8 cellular contexts compared by ENCODE assay signal in the genomic region with DNA sequence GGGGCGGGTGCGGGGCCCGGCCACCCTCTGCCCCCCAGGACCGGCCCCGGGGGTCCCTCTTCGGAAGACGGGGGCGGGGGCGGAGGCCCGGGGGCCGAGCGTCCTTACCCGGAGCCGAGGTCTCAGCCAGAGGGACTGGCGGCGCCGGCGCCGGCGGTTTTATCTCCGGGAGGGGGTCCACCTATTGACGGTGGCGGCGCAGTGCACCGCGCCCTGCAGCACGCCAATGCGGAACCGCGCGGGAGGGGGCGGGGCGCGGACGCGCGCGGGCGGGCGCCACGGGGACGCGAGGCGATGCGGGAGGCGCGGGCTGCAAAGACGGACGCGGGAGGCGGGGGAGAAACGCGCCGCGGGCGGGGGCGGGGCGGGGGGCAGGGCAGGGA. TPM values are rescaled to one million over a fixed set of nuclear protein-coding genes. Genes with fewer than 3 reads are reported as not detected.
DNase-seq lines count a peak whose midpoint lies in the region; ATAC-seq and TF ChIP-seq lines count a peak whose summit lies in the region.

EEF1A2 (minus strand) TSS at position 134 of the 383 bp plus-strand sequence. CDS start 1,320 bp downstream, outside the sequence.

- peaks cover 8% of the 10 kb centered on the region for H3K4me1 ChIP-seq in hepatocyte (ENCODE audit: insufficient read depth)
- peaks cover 0 to 10% of the 10 kb centered on the region in 2 donors for H3K4me1 ChIP-seq in uterus

- H3K4me3 ChIP-seq in GM06990 (replicated peaks; ENCODE audit: low read depth, low read length): peak within 1 kb of the TSS; percentile 40
- no peak within 1 kb of the TSS for H3K4me3 ChIP-seq in hepatocyte
- H3K4me3 ChIP-seq in uterus: peak within 1 kb of the TSS in 1 of 2 donors; percentile 22

- H3K9me3 ChIP-seq in hepatocyte (ENCODE audit: low read depth) (no peaks in the 10 kb centered on the region), uterus (no peaks in the 10 kb centered on the region)

- peaks cover 26% of the 10 kb centered on the region for H3K27me3 Mint-ChIP-seq in activated naive CD8-positive, alpha-beta T cell treated with anti-CD3 and anti-CD28 coated beads for 36 hours

- no peak for TF ChIP-seq CTCF in GM06990 (IDR thresholded peaks at IDR 0.05; ENCODE audit: insufficient read depth, low read length, poor library complexity, severe bottlenecking)
- TF ChIP-seq CTCF in hepatocyte (IDR thresholded peaks at IDR 0.05; ENCODE audit: poor library complexity): peak; percentile 14
- no peak for TF ChIP-seq CTCF in uterus (IDR thresholded peaks at IDR 0.05)

- DNase-seq in GM06990 (ENCODE audit: extremely low read depth, insufficient read length) (no peak), NCI-H1105 (lab: John Stamatoyannopoulos, UW) (peak; percentile 47), hepatocyte (ENCODE audit: low spot score) (peak; percentile 78), uterus (no peak)
- peak; percentile 29 for DNase-seq in activated naive CD8-positive, alpha-beta T cell treated with anti-CD3 and anti-CD28 coated beads for 36 hours
- peak; percentile 41 for DNase-seq in stimulated activated CD4-positive, alpha-beta T cell treated with anti-CD3 and anti-CD28 coated beads, Interleukin-2, amount 100 ng/mL, for 4 hours (ENCODE audit: low read depth)

- peaks cover under 1% of the 10 kb centered on the region for H3K9me3 Mint-ChIP-seq in activated naive CD8-positive, alpha-beta T cell treated with anti-CD3 and anti-CD28 coated beads for 36 hours

- H3K36me3 ChIP-seq in GM06990 (ENCODE audit: control insufficient read depth, insufficient read depth, low read length) (no peaks in the 10 kb centered on the region), hepatocyte (replicated peaks; ENCODE audit: insufficient read depth, low read depth) (no peaks in the 10 kb centered on the region), uterus (no peaks in the 10 kb centered on the region)

- H3K79me2 ChIP-seq in hepatocyte: no peaks in the 10 kb centered on the region

- no peak within 1 kb of the TSS for H2AFZ ChIP-seq in hepatocyte

- no peak within 1 kb of the TSS for H3K27ac ChIP-seq in hepatocyte
- no peak within 1 kb of the TSS for H3K27ac ChIP-seq in uterus

- intact Hi-C loops in uterus (cut with DNase I; ENCODE audit: low total_unique reads): no loop called here

- WGBS in hepatocyte (ENCODE audit: low lambda C conversion rate, missing lambda C conversion rate): 2% methylated on average over 12 of the region's 58 CpGs

- ATAC-seq in GM19035 (IDR thresholded peaks at IDR 0.05; ENCODE audit: unreplicated experiment) (no peak), HG03457 (IDR thresholded peaks at IDR 0.05; ENCODE audit: unreplicated experiment) (no peak)

- TF ChIP-seq POLR2A in uterus (IDR thresholded peaks at IDR 0.05): no peak

- no peak within 1 kb of the TSS for H3K4me3 Mint-ChIP-seq in activated naive CD8-positive, alpha-beta T cell treated with anti-CD3 and anti-CD28 coated beads for 36 hours

- H3K27me3 ChIP-seq in GM06990 (replicated peaks; ENCODE audit: control insufficient read depth, insufficient read depth, low read length) (no peaks in the 10 kb centered on the region; the same call in 1 of the 2 replicates), hepatocyte (peaks cover 26% of the 10 kb centered on the region), uterus (peaks cover 9 to 17% of the 10 kb centered on the region in 2 donors)

- H3K36me3 Mint-ChIP-seq in activated naive CD8-positive, alpha-beta T cell treated with anti-CD3 and anti-CD28 coated beads for 36 hours: no peaks in the 10 kb centered on the region

- no peak within 1 kb of the TSS for H3K27ac Mint-ChIP-seq in activated naive CD8-positive, alpha-beta T cell treated with anti-CD3 and anti-CD28 coated beads for 36 hours

- H4K20me1 ChIP-seq in hepatocyte (ENCODE audit: insufficient read depth, poor library complexity, severe bottlenecking): no peaks in the 10 kb centered on the region

- H3K4me1 Mint-ChIP-seq in activated naive CD8-positive, alpha-beta T cell treated with anti-CD3 and anti-CD28 coated beads for 36 hours: peaks cover 4% of the 10 kb centered on the region

- H3K9me2 ChIP-seq in hepatocyte (replicated peaks; ENCODE audit: insufficient read depth): no peaks in the 10 kb centered on the region

- peak within 1 kb of the TSS; percentile 90 for H3K4me2 ChIP-seq in hepatocyte

RNA-seq across cellular contexts. Expression of gene EEF1A2, which starts in this region (rescaled TPM):
- total RNA-seq in activated naive CD8-positive, alpha-beta T cell treated with anti-CD3 and anti-CD28 coated beads for 36 hours: under 1 TPM in 1 of 2 experiments, not detected in 1; 0.27 TPM
- total RNA-seq in hepatocyte: 18.5 and 23.5 TPM in 2 replicates
- 12.0 and 14.8 TPM in 2 replicates for polyA plus RNA-seq in hepatocyte
- total RNA-seq in uterus: 1 to 10 TPM in 2 of 4 donors, not detected in 2; 1.1 to 1.5 TPM

Comparison
In these comparisons a context has a peak if more than half of its experiments do, and no peak if none do; other contexts are left out.
1. Peak in DNase-seq in activated naive CD8-positive, alpha-beta T cell treated with anti-CD3 and anti-CD28 coated beads for 36 hours; RNA of the gene not detected or under 1 TPM.
2. DNase-seq: peak in NCI-H1105 (single experiment), hepatocyte (single experiment) and stimulated activated CD4-positive, alpha-beta T cell treated with anti-CD3 and anti-CD28 coated beads, Interleukin-2, amount 100 ng/mL, for 4 hours (single experiment); none in GM06990 (single experiment) and uterus (0 of 2).